Comparison of ENCODE assay signal across 9 cellular contexts in genomic region chr14:42192659-42193425, GRCh38.
DNase-seq lines count a peak whose midpoint lies in the region; ATAC-seq, FAIRE-seq and TF ChIP-seq lines count a peak whose summit lies in the region.
"Had no signal": no experiment of that assay in that cellular context is flagged by ENCODE, and none has a peak within 500 bp of the region (broad histone marks: within the 10 kb centered on the region; RNA-seq: fewer than 3 reads in every experiment).

No MANE protein-coding gene starts in this region.

- ATAC-seq in A549 (peak; percentile 95 to 97), SK-N-SH treated with all-trans-retinoic acid at 6 μM for 48 hours (peak; percentile 92), foreskin keratinocyte (peak; percentile 99), HG03039 (IDR thresholded peaks at IDR 0.05; ENCODE audit: unreplicated experiment) (no peak)

- peak overlapping the region; percentile 73 for H3K4me2 ChIP-seq in A549

- CTCF ChIA-PET in A549 (lab: Yijun Ruan, JAX): interaction anchor here (0.7 to 0.9 kb wide), 2 partner anchors 12 to 82 kb away, joined by 3 read pairs; no protein-coding TSS in a partner anchor

- peak; percentile 84 for FAIRE-seq in A549 (lab: Jason Lieb, UNC)

- TF ChIP-seq CTCF in A549 (IDR thresholded peaks at IDR 0.05) (no peak), HFFc6 (IDR thresholded peaks at IDR 0.05) (no peak), foreskin keratinocyte (conservative IDR thresholded peaks at IDR 0.05) (no peak), Peyer's patch (IDR thresholded peaks at IDR 0.05) (no peak), BE2C (IDR thresholded peaks at IDR 0.05; ENCODE audit: low read depth, low read length) (no peak)

- DNase-seq in A549 (ENCODE audit: low read depth in 1 of 2, low spot score in 1 of 2) (peak; percentile 17 to 93), HFFc6 (peak; percentile 58), foreskin keratinocyte (peak; percentile 80 to 89), Peyer's patch (no peak), BE2C (no peak)
- no peak for DNase-seq in T-helper 2 cell treated with Interferon-gamma antibody and Interleukin-4, amounts not matched to agents 5 μg/mL and 100 μg/mL, for 36 hours (ENCODE audit: low spot score)
- DNase-seq: spleen had no signal

- H3K4me1 ChIP-seq in A549: peaks cover 19% of the 10 kb centered on the region
- H3K4me1 ChIP-seq in foreskin keratinocyte: peaks cover 17% of the 10 kb centered on the region
- H3K4me1 ChIP-seq in Peyer's patch: no peaks in the 10 kb centered on the region
- no peaks in the 10 kb centered on the region for H3K4me1 ChIP-seq in BE2C
- H3K4me1 ChIP-seq: spleen had no signal

- H3K27me3 Mint-ChIP-seq in HFFc6 (ENCODE audit: insufficient read depth): no peaks in the 10 kb centered on the region; the same call in 1 of the 2 replicates
- H3K27me3 Mint-ChIP-seq in T-helper 2 cell treated with Interferon-gamma antibody and Interleukin-4, amounts not matched to agents 5 μg/mL and 100 μg/mL, for 36 hours (ENCODE audit: low read depth): no peaks in the 10 kb centered on the region

- TF ChIP-seq RAD21 in A549 (conservative IDR thresholded peaks at IDR 0.05 in 1 of 2, IDR thresholded peaks at IDR 0.05 in 1 of 2): peak; percentile 3 to 46; a peak in 3 of 5 replicates

- no peaks in the 10 kb centered on the region for H3K36me3 ChIP-seq in Peyer's patch
- no peaks in the 10 kb centered on the region for H3K36me3 ChIP-seq in BE2C
- H3K36me3 ChIP-seq: spleen had no signal

- peak overlapping the region; percentile 95 for H3K27ac Mint-ChIP-seq in HFFc6
- no peak overlapping the region for H3K27ac Mint-ChIP-seq in T-helper 2 cell treated with Interferon-gamma antibody and Interleukin-4, amounts not matched to agents 5 μg/mL and 100 μg/mL, for 36 hours

- TF ChIP-seq EP300 in A549 (IDR thresholded peaks at IDR 0.05): peak; percentile 76 to 85; a peak in 3 of 5 replicates

- H3K9me3 Mint-ChIP-seq in HFFc6: no peaks in the 10 kb centered on the region; the same call in 1 of the 2 replicates
- peaks cover 43% of the 10 kb centered on the region for H3K9me3 Mint-ChIP-seq in T-helper 2 cell treated with Interferon-gamma antibody and Interleukin-4, amounts not matched to agents 5 μg/mL and 100 μg/mL, for 36 hours

- H3K9me3 ChIP-seq in A549 (no peaks in the 10 kb centered on the region), Peyer's patch (no peaks in the 10 kb centered on the region), BE2C (no peaks in the 10 kb centered on the region; the same call in 1 of the 2 replicates)
- H3K9me3 ChIP-seq: spleen had no signal

- H3K36me3 Mint-ChIP-seq in HFFc6 (ENCODE audit: low read depth): no peaks in the 10 kb centered on the region
- H3K36me3 Mint-ChIP-seq in T-helper 2 cell treated with Interferon-gamma antibody and Interleukin-4, amounts not matched to agents 5 μg/mL and 100 μg/mL, for 36 hours (ENCODE audit: low read depth): no peaks in the 10 kb centered on the region

- WGBS in A549 (ENCODE audit: missing lambda C conversion rate): 0% methylated on average over 4 of the region's 4 CpGs

- H3K4me3 Mint-ChIP-seq in HFFc6: peak overlapping the region; percentile 72; the same call in 1 of the 2 replicates
- H3K4me3 Mint-ChIP-seq in T-helper 2 cell treated with Interferon-gamma antibody and Interleukin-4, amounts not matched to agents 5 μg/mL and 100 μg/mL, for 36 hours: no peak overlapping the region

- H3K4me1 Mint-ChIP-seq in HFFc6 (ENCODE audit: low read depth): peaks cover 18% of the 10 kb centered on the region; the same call in 1 of the 2 replicates
- H3K4me1 Mint-ChIP-seq in T-helper 2 cell treated with Interferon-gamma antibody and Interleukin-4, amounts not matched to agents 5 μg/mL and 100 μg/mL, for 36 hours (ENCODE audit: low read depth): no peaks in the 10 kb centered on the region

- H3K4me3 ChIP-seq in A549 (peak overlapping the region; percentile 18; the same call in 1 of the 3 replicates), Peyer's patch (no peak overlapping the region), BE2C (ENCODE audit: low read depth, low read length) (no peak overlapping the region)
- H3K4me3 ChIP-seq: spleen had no signal

- TF ChIP-seq POLR2A in A549 (IDR thresholded peaks at IDR 0.05; ENCODE audit: low read length): no peak
- TF ChIP-seq POLR2A in Peyer's patch (IDR thresholded peaks at IDR 0.05): no peak

- H3K27ac ChIP-seq in A549 (peak overlapping the region; percentile 79 to 83), foreskin keratinocyte (peak overlapping the region; percentile 80), Peyer's patch (no peak overlapping the region)
- H3K27ac ChIP-seq: spleen had no signal

- H3K27me3 ChIP-seq in foreskin keratinocyte (no peaks in the 10 kb centered on the region), Peyer's patch (no peaks in the 10 kb centered on the region), BE2C (no peaks in the 10 kb centered on the region)
- H3K27me3 ChIP-seq: spleen had no signal

- POLR2A ChIA-PET in A549 (lab: Yijun Ruan, JAX): no interaction called here

TF ChIP-seq in A549, 52 proteins besides CTCF, POLR2A, EP300 and RAD21 (continues in another document):
- peak; percentile 78; the same call in 1 of the 2 replicates for TF ChIP-seq HOXB13 (CRISPR knock-in tag; IDR thresholded peaks at IDR 0.05; ENCODE audit: low read depth)
- peak; percentile 100 for TF ChIP-seq FOSL2 (IDR thresholded peaks at IDR 0.05)
- peak; percentile 100 for TF ChIP-seq FOSL2 (CRISPR knock-in tag; IDR thresholded peaks at IDR 0.05)
- peak; percentile 96 for TF ChIP-seq GATA3 (IDR thresholded peaks at IDR 0.05; ENCODE audit: borderline replicate concordance)
- no peak for TF ChIP-seq USF2 (IDR thresholded peaks at IDR 0.05)
- no peak for TF ChIP-seq HOXA7 (CRISPR knock-in tag; IDR thresholded peaks at IDR 0.05)
- TF ChIP-seq PHF8 (IDR thresholded peaks at IDR 0.05; ENCODE audit: borderline replicate concordance, low read depth): no peak
- 0 out of 2 replicates have a peak, but pooled peaks have one; percentile 22 for TF ChIP-seq HES2 (IDR thresholded peaks at IDR 0.05)
- peak; percentile 26; the same call in 1 of the 3 replicates for TF ChIP-seq SMC3 (IDR thresholded peaks at IDR 0.05)
- TF ChIP-seq CBX8 (IDR thresholded peaks at IDR 0.05): no peak
- TF ChIP-seq HOXB5 (CRISPR knock-in tag; IDR thresholded peaks at IDR 0.05): peak; percentile 68; the same call in 1 of the 2 replicates
- peak; percentile 97 for TF ChIP-seq NFE2L2 (conservative IDR thresholded peaks at IDR 0.05; ENCODE audit: low read length)
- peak; percentile 29; the same call in 1 of the 2 replicates for TF ChIP-seq FOXS1 (CRISPR knock-in tag; IDR thresholded peaks at IDR 0.05)
- no peak for TF ChIP-seq EHMT2 (IDR thresholded peaks at IDR 0.05; ENCODE audit: low read depth)
- TF ChIP-seq ZSCAN20 (CRISPR knock-in tag; IDR thresholded peaks at IDR 0.05): 0 out of 2 replicates have a peak, but pooled peaks have one; percentile 51
- no peak for TF ChIP-seq MAZ (IDR thresholded peaks at IDR 0.05; ENCODE audit: borderline replicate concordance, low read depth, low read length)

TF ChIP-seq in SK-N-SH treated with all-trans-retinoic acid at 6 μM for 48 hours, 23 proteins besides CTCF, POLR2A, EP300 and RAD21 (continues in another document):
- no peak for TF ChIP-seq OSR1 (CRISPR knock-in tag; IDR thresholded peaks at IDR 0.05)
- no peak for TF ChIP-seq TCF4 (CRISPR knock-in tag; IDR thresholded peaks at IDR 0.05; ENCODE audit: borderline replicate concordance)
- no peak for TF ChIP-seq SNAI2 (CRISPR knock-in tag; IDR thresholded peaks at IDR 0.05)
- TF ChIP-seq CSRNP3 (CRISPR knock-in tag; IDR thresholded peaks at IDR 0.05): no peak
- no peak for TF ChIP-seq CREB5 (CRISPR knock-in tag; IDR thresholded peaks at IDR 0.05; ENCODE audit: low read depth)

Comparison
In these comparisons a context has a peak if more than half of its experiments do, and no peak if none do; other contexts are left out.
1. DNase-seq: peak in A549 (2 of 2), HFFc6 (single experiment) and foreskin keratinocyte (2 of 2); none in Peyer's patch (0 of 3), T-helper 2 cell treated with Interferon-gamma antibody and Interleukin-4, amounts not matched to agents 5 μg/mL and 100 μg/mL, for 36 hours (single experiment) and BE2C (single experiment).
2. H3K27ac ChIP-seq: peak in A549 (2 of 2) and foreskin keratinocyte (single experiment); none in Peyer's patch (0 of 4).